ENCODE assay signal across 1 cellular context in genomic region chr18:31429623-31430022, GRCh38.
TF ChIP-seq lines count a peak whose summit lies in the region.

No MANE protein-coding gene starts in this region.

TF ChIP-seq in H1, 55 proteins besides CTCF, POLR2A, EP300 and RAD21:
- no peak for TF ChIP-seq ATF2 (IDR thresholded peaks at IDR 0.05; ENCODE audit: low read length)
- TF ChIP-seq TCF12 (IDR thresholded peaks at IDR 0.05; ENCODE audit: low read depth, low read length) = no peak
- no peak for TF ChIP-seq CHD2 (IDR thresholded peaks at IDR 0.05; ENCODE audit: low read length)
- TF ChIP-seq TBP (IDR thresholded peaks at IDR 0.05; ENCODE audit: low read depth, low read length) = no peak
- TF ChIP-seq SIX5 (IDR thresholded peaks at IDR 0.05; ENCODE audit: low read depth, low read length) = no peak
- TF ChIP-seq KDM5A (IDR thresholded peaks at IDR 0.05; ENCODE audit: low read length) = no peak
- TF ChIP-seq SIRT6 (IDR thresholded peaks at IDR 0.05; ENCODE audit: low read length) = no peak
- no peak for TF ChIP-seq RFX5 (IDR thresholded peaks at IDR 0.05; ENCODE audit: borderline replicate concordance, low read depth, low read length)
- no peak for TF ChIP-seq FOSL1 (IDR thresholded peaks at IDR 0.05; ENCODE audit: insufficient read depth, low read depth, low read length)
- no peak for TF ChIP-seq SUZ12 (IDR thresholded peaks at IDR 0.05; ENCODE audit: low read length)
